Comparison of ENCODE assay signal across 25 cellular contexts in genomic region chr18:30578707-30579106, GRCh38.
"Had no signal": no experiment of that assay in that cellular context is flagged by ENCODE, and none has a peak within 500 bp of the region (broad histone marks: within the 10 kb centered on the region; RNA-seq: fewer than 3 reads in every experiment).

No MANE protein-coding gene starts in this region.

- FAIRE-seq: pancreas had no signal

- H3K27ac ChIP-seq: hepatocyte, left ventricle myocardium inferior, pancreas, prostate gland, skin epidermis, suprapubic skin, thoracic aorta, tibial artery, uterus had no signal

- H3K4me1 ChIP-seq: left ventricle myocardium inferior, pancreas, prostate gland, suprapubic skin, tibial artery, uterus had no signal

- DNase-seq: islet precursor cell; left ventricle myocardium inferior; midbrain; mucosa of descending colon; naive thymus-derived CD4-positive, alpha-beta T cell; nucleus accumbens; pancreas; posterior cingulate gyrus; retina; right cardiac atrium; stimulated activated CD4-positive, alpha-beta T cell treated with anti-CD3 and anti-CD28 coated beads, Interleukin-4, amount 100 ng/mL, for 24 hours; stimulated activated naive CD4-positive, alpha-beta T cell; tibial artery; trophoblast cell; uterus had no signal

- H3K79me2 ChIP-seq: hepatocyte had no signal

- H3K4me3 Mint-ChIP-seq: naive thymus-derived CD4-positive, alpha-beta T cell; natural killer cell treated with Interleukin-12 subunit alpha and Interleukin-12 subunit beta and Interleukin-15 and Interleukin-18, amount 100 ng/mL, for 72 hours; stimulated activated effector memory CD8-positive, alpha-beta T cell treated with anti-CD3 and anti-CD28 coated beads, Interleukin-12 subunit alpha, Interleukin-12 subunit beta, amount 100 ng/mL, for 72 hours; stimulated activated naive CD8-positive, alpha-beta T cell treated with anti-CD3 and anti-CD28 coated beads, Interleukin-15, Interleukin-2, amounts not matched to agents 100 ng/mL and 50 ng/mL, for 24 hours had no signal

- H3K4me1 Mint-ChIP-seq: naive thymus-derived CD4-positive, alpha-beta T cell; stimulated activated effector memory CD8-positive, alpha-beta T cell treated with anti-CD3 and anti-CD28 coated beads, Interleukin-12 subunit alpha, Interleukin-12 subunit beta, amount 100 ng/mL, for 72 hours had no signal

- H3K27me3 Mint-ChIP-seq: naive thymus-derived CD4-positive, alpha-beta T cell; natural killer cell treated with Interleukin-12 subunit alpha and Interleukin-12 subunit beta and Interleukin-15 and Interleukin-18, amount 100 ng/mL, for 72 hours; stimulated activated naive CD8-positive, alpha-beta T cell treated with anti-CD3 and anti-CD28 coated beads, Interleukin-15, Interleukin-2, amounts not matched to agents 100 ng/mL and 50 ng/mL, for 24 hours had no signal

- H3K27me3 ChIP-seq: hepatocyte, pancreas, suprapubic skin, tibial artery, uterus had no signal

- H3K4me2 ChIP-seq: hepatocyte had no signal

- H2AFZ ChIP-seq: hepatocyte had no signal

- ATAC-seq: mucosa of descending colon; naive thymus-derived CD4-positive, alpha-beta T cell; natural killer cell treated with Interleukin-12 subunit alpha and Interleukin-12 subunit beta and Interleukin-15 and Interleukin-18, amount 100 ng/mL, for 72 hours; pancreas; right cardiac atrium; sciatic nerve; stimulated activated effector memory CD8-positive, alpha-beta T cell treated with anti-CD3 and anti-CD28 coated beads, Interleukin-12 subunit alpha, Interleukin-12 subunit beta, amount 100 ng/mL, for 72 hours had no signal

- H3K27ac Mint-ChIP-seq: naive thymus-derived CD4-positive, alpha-beta T cell; natural killer cell treated with Interleukin-12 subunit alpha and Interleukin-12 subunit beta and Interleukin-15 and Interleukin-18, amount 100 ng/mL, for 72 hours; stimulated activated effector memory CD8-positive, alpha-beta T cell treated with anti-CD3 and anti-CD28 coated beads, Interleukin-12 subunit alpha, Interleukin-12 subunit beta, amount 100 ng/mL, for 72 hours; stimulated activated naive CD8-positive, alpha-beta T cell treated with anti-CD3 and anti-CD28 coated beads, Interleukin-15, Interleukin-2, amounts not matched to agents 100 ng/mL and 50 ng/mL, for 24 hours had no signal

- H3K9me3 ChIP-seq: left ventricle myocardium inferior, mucosa of descending colon, pancreas, prostate gland, suprapubic skin, thoracic aorta, tibial artery, uterus had no signal

- H3K4me3 ChIP-seq: hepatocyte, left ventricle myocardium inferior, lung, mucosa of descending colon, pancreas, prostate gland, skin epidermis, suprapubic skin, thoracic aorta, tibial artery, uterus had no signal

- H3K36me3 ChIP-seq: left ventricle myocardium inferior, pancreas, prostate gland, suprapubic skin, thoracic aorta, tibial artery, uterus had no signal

- H3K36me3 Mint-ChIP-seq: naive thymus-derived CD4-positive, alpha-beta T cell; natural killer cell treated with Interleukin-12 subunit alpha and Interleukin-12 subunit beta and Interleukin-15 and Interleukin-18, amount 100 ng/mL, for 72 hours; stimulated activated effector memory CD8-positive, alpha-beta T cell treated with anti-CD3 and anti-CD28 coated beads, Interleukin-12 subunit alpha, Interleukin-12 subunit beta, amount 100 ng/mL, for 72 hours had no signal
